ENCODE assay signal across 8 cellular contexts in genomic region chr5:139903805-139904565, GRCh38.
DNase-seq lines count a peak whose midpoint lies in the region; ATAC-seq, FAIRE-seq and TF ChIP-seq lines count a peak whose summit lies in the region.

No MANE protein-coding gene starts in this region.

- peaks cover 23% of the 10 kb centered on the region for H3K27me3 Mint-ChIP-seq in activated CD4-positive, alpha-beta T cell treated with anti-CD3 and anti-CD28 coated beads for 36 hours
- peaks cover 47% of the 10 kb centered on the region for H3K27me3 Mint-ChIP-seq in neural crest cell (ENCODE audit: low read depth)
- peaks cover 34% of the 10 kb centered on the region for H3K27me3 Mint-ChIP-seq in activated CD4-positive, alpha-beta memory T cell treated with anti-CD3 and anti-CD28 coated beads, Interleukin-2, amount 10 ng/mL, durations not matched to agents 7 days and 5 days

- H3K27ac Mint-ChIP-seq in activated CD4-positive, alpha-beta T cell treated with anti-CD3 and anti-CD28 coated beads for 36 hours: no peak overlapping the region
- H3K27ac Mint-ChIP-seq in neural crest cell (ENCODE audit: unreplicated experiment): no peak overlapping the region
- no peak overlapping the region for H3K27ac Mint-ChIP-seq in activated CD4-positive, alpha-beta memory T cell treated with anti-CD3 and anti-CD28 coated beads, Interleukin-2, amount 10 ng/mL, durations not matched to agents 7 days and 5 days

- no peak for TF ChIP-seq CTCF in neural crest cell (conservative IDR thresholded peaks at IDR 0.05)

- H3K9me3 Mint-ChIP-seq in activated CD4-positive, alpha-beta T cell treated with anti-CD3 and anti-CD28 coated beads for 36 hours (ENCODE audit: low read depth): no peaks in the 10 kb centered on the region
- no peaks in the 10 kb centered on the region for H3K9me3 Mint-ChIP-seq in neural crest cell
- H3K9me3 Mint-ChIP-seq in activated CD4-positive, alpha-beta memory T cell treated with anti-CD3 and anti-CD28 coated beads, Interleukin-2, amount 10 ng/mL, durations not matched to agents 7 days and 5 days: no peaks in the 10 kb centered on the region

- peak; percentile 71 for ATAC-seq in activated CD4-positive, alpha-beta T cell treated with anti-CD3 and anti-CD28 coated beads for 36 hours
- ATAC-seq in GM21576 (IDR thresholded peaks at IDR 0.05; ENCODE audit: unreplicated experiment): no peak

- DNase-seq in activated CD4-positive, alpha-beta T cell treated with anti-CD3 and anti-CD28 coated beads for 36 hours: peak; percentile 37
- DNase-seq in activated CD4-positive, alpha-beta T cell treated with anti-CD3 and anti-CD28 coated beads for 4 hours: no peak
- DNase-seq in SW480 (ENCODE audit: low spot score) (peak; percentile 37), frontal cortex (ENCODE audit: low spot score in 2 of 2) (peak; percentile 80 to 81), neural crest cell (ENCODE audit: low read depth, low spot score) (peak; percentile 26), HTR-8/SVneo (ENCODE audit: insufficient read length, low spot score) (no peak)
- DNase-seq in activated CD4-positive, alpha-beta memory T cell treated with anti-CD3 and anti-CD28 coated beads, Interleukin-2, amount 10 ng/mL, durations not matched to agents 7 days and 5 days: no peak

- intact Hi-C loops in activated CD4-positive, alpha-beta T cell treated with anti-CD3 and anti-CD28 coated beads for 36 hours (cut with DNase I, micrococcal nuclease): no loop called here

- POLR2A ChIA-PET in activated CD4-positive, alpha-beta T cell treated with anti-CD3 and anti-CD28 coated beads for 36 hours (lab: Charles Lee): no interaction called here
- POLR2A ChIA-PET in activated CD4-positive, alpha-beta memory T cell treated with anti-CD3 and anti-CD28 coated beads, Interleukin-2, amount 10 ng/mL, durations not matched to agents 7 days and 5 days (lab: Charles Lee): interaction anchor here (0.5 kb wide), 1 partner anchor 36 kb away, joined by 3 read pairs; no protein-coding TSS in a partner anchor

- H3K36me3 Mint-ChIP-seq in activated CD4-positive, alpha-beta T cell treated with anti-CD3 and anti-CD28 coated beads for 36 hours (ENCODE audit: low read depth): no peaks in the 10 kb centered on the region
- H3K36me3 Mint-ChIP-seq in neural crest cell (ENCODE audit: low read depth): no peaks in the 10 kb centered on the region
- H3K36me3 Mint-ChIP-seq in activated CD4-positive, alpha-beta memory T cell treated with anti-CD3 and anti-CD28 coated beads, Interleukin-2, amount 10 ng/mL, durations not matched to agents 7 days and 5 days (ENCODE audit: low read depth): no peaks in the 10 kb centered on the region

- no peak for FAIRE-seq in frontal cortex (lab: Jason Lieb, UNC)
- FAIRE-seq in HTR-8/SVneo (lab: Jason Lieb, UNC): no peak

- H3K4me3 Mint-ChIP-seq in activated CD4-positive, alpha-beta T cell treated with anti-CD3 and anti-CD28 coated beads for 36 hours: no peak overlapping the region
- H3K4me3 Mint-ChIP-seq in neural crest cell: peak overlapping the region; percentile 61
- H3K4me3 Mint-ChIP-seq in activated CD4-positive, alpha-beta memory T cell treated with anti-CD3 and anti-CD28 coated beads, Interleukin-2, amount 10 ng/mL, durations not matched to agents 7 days and 5 days: no peak overlapping the region

- no peaks in the 10 kb centered on the region for H3K4me1 Mint-ChIP-seq in activated CD4-positive, alpha-beta T cell treated with anti-CD3 and anti-CD28 coated beads for 36 hours
- H3K4me1 Mint-ChIP-seq in neural crest cell: peaks cover 5% of the 10 kb centered on the region
- peaks cover 4% of the 10 kb centered on the region for H3K4me1 Mint-ChIP-seq in activated CD4-positive, alpha-beta memory T cell treated with anti-CD3 and anti-CD28 coated beads, Interleukin-2, amount 10 ng/mL, durations not matched to agents 7 days and 5 days

- CTCF ChIA-PET in activated CD4-positive, alpha-beta T cell treated with anti-CD3 and anti-CD28 coated beads for 36 hours (lab: Charles Lee): interaction anchor here (0.7 kb wide), 1 partner anchor 117 kb away, joined by 3 read pairs; no protein-coding TSS in a partner anchor
- CTCF ChIA-PET in activated CD4-positive, alpha-beta memory T cell treated with anti-CD3 and anti-CD28 coated beads, Interleukin-2, amount 10 ng/mL, durations not matched to agents 7 days and 5 days (lab: Charles Lee): no interaction called here

Comparison
In these comparisons a context has a peak if more than half of its experiments do, and no peak if none do; other contexts are left out.
1. DNase-seq: peak in activated CD4-positive, alpha-beta T cell treated with anti-CD3 and anti-CD28 coated beads for 36 hours (single experiment), SW480 (single experiment), frontal cortex (2 of 2) and neural crest cell (single experiment); none in activated CD4-positive, alpha-beta T cell treated with anti-CD3 and anti-CD28 coated beads for 4 hours (0 of 2), activated CD4-positive, alpha-beta memory T cell treated with anti-CD3 and anti-CD28 coated beads, Interleukin-2, amount 10 ng/mL, durations not matched to agents 7 days and 5 days (single experiment) and HTR-8/SVneo (single experiment).